Comparison of ENCODE assay signal across 11 cellular contexts in genomic region chr1:7712731-7713323, GRCh38.
"Had no signal": no experiment of that assay in that cellular context is flagged by ENCODE, and none has a peak within 500 bp of the region (broad histone marks: within the 10 kb centered on the region; RNA-seq: fewer than 3 reads in every experiment).

No MANE protein-coding gene starts in this region.

- H2AFZ ChIP-seq: GM23248, GM23338 had no signal

- H3K4me1 ChIP-seq: HAP-1 had no signal

- H3K9me3 Mint-ChIP-seq: GM23338, H9, HFFc6 had no signal

- H3K4me2 ChIP-seq: GM23338 had no signal

- H3K4me3 ChIP-seq: GM23248, GM23338, HAP-1 had no signal

- H3K9me3 ChIP-seq: HAP-1 had no signal

- H3K27ac Mint-ChIP-seq: GM23338, H9, HFFc6 had no signal

- FAIRE-seq: H1, H54 had no signal

- ATAC-seq: GM23338, HCT116 had no signal

- H3K36me3 ChIP-seq: HAP-1 had no signal

- H3K9ac ChIP-seq: GM23248 had no signal

- H3K27ac ChIP-seq: GM23248 had no signal

- DNase-seq: GM23248, GOT3, H7, H9, HCEC 1CT, HFFc6 had no signal

- H3K4me3 Mint-ChIP-seq: GM23338, H9, HFFc6 had no signal
